Comparison of ENCODE assay signal across 8 cellular contexts in genomic region chr5:132410451-132411381, GRCh38.
DNase-seq lines count a peak whose midpoint lies in the region; ATAC-seq lines count a peak whose summit lies in the region.

No MANE protein-coding gene starts in this region.

- H3K9me3 Mint-ChIP-seq in central memory CD8-positive, alpha-beta T cell: no peaks in the 10 kb centered on the region

- in situ Hi-C loops in ACHN (cut with HindIII; ENCODE audit: low pct_ligation_motif_present, low pct_unique_long_range_greater_than_20kb, low sequenced_read_pairs): no loop called here

- ATAC-seq in GM18511 (IDR thresholded peaks at IDR 0.05; ENCODE audit: unreplicated experiment): peak; percentile 73
- peak; percentile 70 for ATAC-seq in HG02973 (IDR thresholded peaks at IDR 0.05; ENCODE audit: unreplicated experiment)
- ATAC-seq in activated CD4-positive, CD25-positive, alpha-beta regulatory T cell treated with anti-CD3 and anti-CD28 coated beads, Interleukin-2, amount 50 U/mL, for 24 hours: peak; percentile 80 to 83
- peak; percentile 67 for ATAC-seq in central memory CD8-positive, alpha-beta T cell (replicated peaks; ENCODE audit: extremely low read depth, poor library complexity, severe bottlenecking)

- peak overlapping the region; percentile 95 for H3K4me3 Mint-ChIP-seq in central memory CD8-positive, alpha-beta T cell

- H3K27me3 Mint-ChIP-seq in central memory CD8-positive, alpha-beta T cell: no peaks in the 10 kb centered on the region

- peaks cover 74% of the 10 kb centered on the region for H3K4me1 Mint-ChIP-seq in central memory CD8-positive, alpha-beta T cell

- DNase-seq in ACHN: peak; percentile 80
- DNase-seq in NCI-H2171 (lab: John Stamatoyannopoulos, UW): peak; percentile 30
- DNase-seq in central memory CD8-positive, alpha-beta T cell (ENCODE audit: low spot score in 2 of 2): peak; percentile 75 to 80
- DNase-seq in kidney tubule cell (ENCODE audit: low spot score): peak; percentile 80
- peak; percentile 85 for DNase-seq in stimulated activated CD4-positive, alpha-beta T cell treated with anti-CD3 and anti-CD28 coated beads, Interleukin-1b, Interleukin-23, amount 100 ng/mL, for 48 hours

- H3K27ac Mint-ChIP-seq in central memory CD8-positive, alpha-beta T cell (ENCODE audit: low read depth): peak overlapping the region; percentile 98

- H3K36me3 Mint-ChIP-seq in central memory CD8-positive, alpha-beta T cell (ENCODE audit: insufficient read depth): peaks cover 34% of the 10 kb centered on the region

Comparison
In these comparisons a context has a peak if more than half of its experiments do, and no peak if none do; other contexts are left out.
1. Peak in every context shown above with its lines: DNase-seq and ATAC-seq.
2. DNase-seq: peak in every context shown above with its lines; median percentile 85 in stimulated activated CD4-positive, alpha-beta T cell treated with anti-CD3 and anti-CD28 coated beads, Interleukin-1b, Interleukin-23, amount 100 ng/mL, for 48 hours; 80 in ACHN; 80 in kidney tubule cell; 78 in central memory CD8-positive, alpha-beta T cell; 30 in NCI-H2171.